In genomic region chr9:127056446-127056845, GRCh38 we compare ENCODE assay signal across 21 cellular contexts.
"Had no signal": no experiment of that assay in that cellular context is flagged by ENCODE, and none has a peak within 500 bp of the region (broad histone marks: within the 10 kb centered on the region; RNA-seq: fewer than 3 reads in every experiment).

No MANE protein-coding gene starts in this region.

- DNase-seq: immature natural killer cell; left cardiac atrium; mammary epithelial cell; naive thymus-derived CD4-positive, alpha-beta T cell; nephron progenitor cell; posterior cingulate gyrus; spleen; stimulated activated CD4-positive, alpha-beta T cell treated with anti-CD3 and anti-CD28 coated beads, Interleukin-15, amount 100 ng/mL, for 24 hours; stimulated activated CD4-positive, alpha-beta T cell treated with anti-CD3 and anti-CD28 coated beads, Interleukin-1b, Interleukin-23, amount 100 ng/mL, for 48 hours; stimulated activated CD4-positive, alpha-beta T cell treated with anti-CD3 and anti-CD28 coated beads, Interleukin-4, amount 100 ng/mL, for 24 hours; stimulated activated naive CD8-positive, alpha-beta T cell treated with anti-CD3 and anti-CD28 coated beads, Interleukin-15, amount 100 ng/mL, for 72 hours; trophoblast cell had no signal

- H3K27me3 ChIP-seq: neutrophil, spleen had no signal

- H3K9me3 Mint-ChIP-seq: dendritic cell treated with granulocyte-macrophage colony-stimulating factor and Interleukin-4, amounts not matched to agents 40 ng/mL and 50 ng/mL, for 4 days; endodermal cell; immature natural killer cell; naive thymus-derived CD4-positive, alpha-beta T cell; nephron progenitor cell; stimulated activated memory B cell treated with anti-CD40 and anti-IgM and Interleukin-4, amounts not matched to agents 10 μg/mL and 1 μg/mL and 100 μg/mL, for 72 hours; stimulated activated naive CD8-positive, alpha-beta T cell treated with anti-CD3 and anti-CD28 coated beads, Interleukin-15, amount 100 ng/mL, for 72 hours had no signal

- FAIRE-seq: colon, frontal cortex, keratinocyte, urothelium cell line had no signal

- H3K4me1 Mint-ChIP-seq: immature natural killer cell had no signal

- H3K27me3 Mint-ChIP-seq: dendritic cell treated with granulocyte-macrophage colony-stimulating factor and Interleukin-4, amounts not matched to agents 40 ng/mL and 50 ng/mL, for 4 days; naive thymus-derived CD4-positive, alpha-beta T cell; stimulated activated memory B cell treated with anti-CD40 and anti-IgM and Interleukin-4, amounts not matched to agents 10 μg/mL and 1 μg/mL and 100 μg/mL, for 72 hours; stimulated activated naive CD8-positive, alpha-beta T cell treated with anti-CD3 and anti-CD28 coated beads, Interleukin-15, amount 100 ng/mL, for 72 hours had no signal

- H3K4me3 Mint-ChIP-seq: dendritic cell treated with granulocyte-macrophage colony-stimulating factor and Interleukin-4, amounts not matched to agents 40 ng/mL and 50 ng/mL, for 4 days; endodermal cell; immature natural killer cell; naive thymus-derived CD4-positive, alpha-beta T cell; nephron progenitor cell; stimulated activated memory B cell treated with anti-CD40 and anti-IgM and Interleukin-4, amounts not matched to agents 10 μg/mL and 1 μg/mL and 100 μg/mL, for 72 hours; stimulated activated naive CD8-positive, alpha-beta T cell treated with anti-CD3 and anti-CD28 coated beads, Interleukin-15, amount 100 ng/mL, for 72 hours had no signal

- H3K9me3 ChIP-seq: neutrophil, spleen had no signal

- H3K27ac Mint-ChIP-seq: dendritic cell treated with granulocyte-macrophage colony-stimulating factor and Interleukin-4, amounts not matched to agents 40 ng/mL and 50 ng/mL, for 4 days; endodermal cell; naive thymus-derived CD4-positive, alpha-beta T cell; nephron progenitor cell; stimulated activated memory B cell treated with anti-CD40 and anti-IgM and Interleukin-4, amounts not matched to agents 10 μg/mL and 1 μg/mL and 100 μg/mL, for 72 hours had no signal

- H3K4me3 ChIP-seq: spleen had no signal

- ATAC-seq: left cardiac atrium; naive thymus-derived CD4-positive, alpha-beta T cell; sciatic nerve; stimulated activated memory B cell treated with anti-CD40 and anti-IgM and Interleukin-4, amounts not matched to agents 10 μg/mL and 1 μg/mL and 100 μg/mL, for 72 hours; stimulated activated naive CD8-positive, alpha-beta T cell treated with anti-CD3 and anti-CD28 coated beads, Interleukin-15, amount 100 ng/mL, for 72 hours had no signal

- H3K27ac ChIP-seq: neutrophil had no signal
